In the genomic region with DNA sequence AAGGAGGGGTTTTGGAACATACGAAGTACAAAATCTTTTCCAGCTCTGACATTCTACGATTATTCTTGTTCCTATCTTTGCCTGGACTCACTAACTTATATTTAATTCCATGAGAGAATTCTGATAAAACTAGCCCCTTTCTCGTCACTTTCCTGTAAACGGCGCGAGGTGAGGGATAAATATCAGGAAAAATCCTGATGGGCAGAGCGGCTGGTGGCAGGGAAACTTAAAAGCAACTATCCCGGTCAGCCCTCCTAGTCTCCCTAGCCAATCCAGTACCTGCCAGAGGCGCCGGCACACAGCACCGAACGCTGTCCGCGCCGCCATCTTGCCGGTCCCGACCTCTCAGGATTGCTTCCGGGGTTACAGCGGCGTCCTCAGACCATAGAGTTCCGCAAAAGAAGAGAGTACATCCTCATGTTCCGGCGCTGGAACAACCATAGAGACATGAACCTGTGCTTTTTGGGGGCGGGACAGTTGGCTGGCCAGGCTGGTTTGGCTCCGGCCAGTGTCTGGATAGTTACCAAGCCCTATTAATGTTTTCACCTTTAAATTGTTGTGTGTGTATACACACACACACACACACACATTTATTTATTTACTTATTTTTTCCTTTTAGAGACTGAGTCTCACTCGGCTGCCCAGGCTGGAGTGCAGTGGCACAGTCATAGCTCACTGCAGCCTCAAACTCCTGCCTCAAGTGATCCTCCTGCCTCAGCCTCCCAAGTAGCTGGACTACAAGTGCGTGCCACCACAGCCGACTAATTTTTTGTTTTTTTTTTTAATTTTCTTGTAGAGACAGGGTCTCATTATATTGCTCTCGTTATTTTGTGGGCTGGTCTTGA, we compare ENCODE assay signal across 1 cellular context.
TF ChIP-seq lines count a peak whose summit lies in the region.

A gene (minus strand): TSS at position 339 of the 845 bp plus-strand sequence. CDS start 12 bp downstream, at position 327.

TF ChIP-seq in HepG2, 621 proteins besides CTCF, POLR2A, EP300 and RAD21 (continued from another document and continues in another):
- TF ChIP-seq, protein P1, sequence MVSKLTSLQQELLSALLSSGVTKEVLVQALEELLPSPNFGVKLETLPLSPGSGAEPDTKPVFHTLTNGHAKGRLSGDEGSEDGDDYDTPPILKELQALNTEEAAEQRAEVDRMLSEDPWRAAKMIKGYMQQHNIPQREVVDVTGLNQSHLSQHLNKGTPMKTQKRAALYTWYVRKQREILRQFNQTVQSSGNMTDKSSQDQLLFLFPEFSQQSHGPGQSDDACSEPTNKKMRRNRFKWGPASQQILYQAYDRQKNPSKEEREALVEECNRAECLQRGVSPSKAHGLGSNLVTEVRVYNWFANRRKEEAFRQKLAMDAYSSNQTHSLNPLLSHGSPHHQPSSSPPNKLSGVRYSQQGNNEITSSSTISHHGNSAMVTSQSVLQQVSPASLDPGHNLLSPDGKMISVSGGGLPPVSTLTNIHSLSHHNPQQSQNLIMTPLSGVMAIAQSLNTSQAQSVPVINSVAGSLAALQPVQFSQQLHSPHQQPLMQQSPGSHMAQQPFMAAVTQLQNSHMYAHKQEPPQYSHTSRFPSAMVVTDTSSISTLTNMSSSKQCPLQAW (CRISPR knock-in tag; IDR thresholded peaks at IDR 0.05): peak; percentile 88
- TF ChIP-seq, protein P2, sequence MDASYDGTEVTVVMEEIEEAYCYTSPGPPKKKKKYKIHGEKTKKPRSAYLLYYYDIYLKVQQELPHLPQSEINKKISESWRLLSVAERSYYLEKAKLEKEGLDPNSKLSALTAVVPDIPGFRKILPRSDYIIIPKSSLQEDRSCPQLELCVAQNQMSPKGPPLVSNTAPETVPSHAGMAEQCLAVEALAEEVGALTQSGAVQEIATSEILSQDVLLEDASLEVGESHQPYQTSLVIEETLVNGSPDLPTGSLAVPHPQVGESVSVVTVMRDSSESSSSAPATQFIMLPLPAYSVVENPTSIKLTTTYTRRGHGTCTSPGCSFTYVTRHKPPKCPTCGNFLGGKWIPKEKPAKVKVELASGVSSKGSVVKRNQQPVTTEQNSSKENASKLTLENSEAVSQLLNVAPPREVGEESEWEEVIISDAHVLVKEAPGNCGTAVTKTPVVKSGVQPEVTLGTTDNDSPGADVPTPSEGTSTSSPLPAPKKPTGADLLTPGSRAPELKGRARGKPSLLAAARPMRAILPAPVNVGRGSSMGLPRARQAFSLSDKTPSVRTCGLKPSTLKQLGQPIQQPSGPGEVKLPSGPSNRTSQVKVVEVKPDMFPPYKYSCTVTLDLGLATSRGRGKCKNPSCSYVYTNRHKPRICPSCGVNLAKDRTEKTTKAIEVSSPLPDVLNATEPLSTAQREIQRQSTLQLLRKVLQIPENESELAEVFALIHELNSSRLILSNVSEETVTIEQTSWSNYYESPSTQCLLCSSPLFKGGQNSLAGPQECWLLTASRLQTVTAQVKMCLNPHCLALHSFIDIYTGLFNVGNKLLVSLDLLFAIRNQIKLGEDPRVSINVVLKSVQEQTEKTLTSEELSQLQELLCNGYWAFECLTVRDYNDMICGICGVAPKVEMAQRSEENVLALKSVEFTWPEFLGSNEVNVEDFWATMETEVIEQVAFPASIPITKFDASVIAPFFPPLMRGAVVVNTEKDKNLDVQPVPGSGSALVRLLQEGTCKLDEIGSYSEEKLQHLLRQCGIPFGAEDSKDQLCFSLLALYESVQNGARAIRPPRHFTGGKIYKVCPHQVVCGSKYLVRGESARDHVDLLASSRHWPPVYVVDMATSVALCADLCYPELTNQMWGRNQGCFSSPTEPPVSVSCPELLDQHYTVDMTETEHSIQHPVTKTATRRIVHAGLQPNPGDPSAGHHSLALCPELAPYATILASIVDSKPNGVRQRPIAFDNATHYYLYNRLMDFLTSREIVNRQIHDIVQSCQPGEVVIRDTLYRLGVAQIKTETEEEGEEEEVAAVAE (CRISPR knock-in tag; IDR thresholded peaks at IDR 0.05; ENCODE audit: borderline replicate concordance): peak; percentile 35; the same call in 1 of the 2 replicates
- TF ChIP-seq SOX13 (IDR thresholded peaks at IDR 0.05) (no peak), SOX13 (CRISPR knock-in tag; conservative IDR thresholded peaks at IDR 0.05 in 1 of 2, IDR thresholded peaks at IDR 0.05 in 1 of 2) (peak in 1 of 2 experiments; percentile 54; a peak in 1 of 4 replicates), SOX6 (IDR thresholded peaks at IDR 0.05) (no peak), SOX6 (CRISPR knock-in tag; IDR thresholded peaks at IDR 0.05) (peak; percentile 45; the same call in 1 of the 2 replicates), ZNF577 (CRISPR knock-in tag; IDR thresholded peaks at IDR 0.05; ENCODE audit: borderline replicate concordance, low read depth) (no peak), ZNF552 (CRISPR knock-in tag; IDR thresholded peaks at IDR 0.05; ENCODE audit: borderline replicate concordance) (peak; percentile 24; the same call in 1 of the 2 replicates), ZNF33B (CRISPR knock-in tag; IDR thresholded peaks at IDR 0.05) (0 out of 2 replicates have a peak, but pooled peaks have one; percentile 4), ZNF343 (CRISPR knock-in tag; IDR thresholded peaks at IDR 0.05) (no peak), ZNF589 (CRISPR knock-in tag; conservative IDR thresholded peaks at IDR 0.05) (0 out of 2 replicates have a peak, but pooled peaks have one; percentile 23), RFXANK (CRISPR knock-in tag; IDR thresholded peaks at IDR 0.05) (peak; percentile 81; the same call in 1 of the 2 replicates), ZNF124 (CRISPR knock-in tag; IDR thresholded peaks at IDR 0.05) (peak; percentile 90; the same call in 1 of the 2 replicates), TCF7L2 (IDR thresholded peaks at IDR 0.05; ENCODE audit: low read depth, low read length) (no peak), ZNF607 (CRISPR knock-in tag; IDR thresholded peaks at IDR 0.05; ENCODE audit: borderline replicate concordance) (peak; percentile 90; the same call in 1 of the 2 replicates), MTF2 (CRISPR knock-in tag; IDR thresholded peaks at IDR 0.05; ENCODE audit: borderline replicate concordance) (peak; percentile 39; the same call in 1 of the 2 replicates), TAF15 (IDR thresholded peaks at IDR 0.05; ENCODE audit: low read depth, low read length, poor library complexity, severe bottlenecking) (no peak), ZFP82 (CRISPR knock-in tag; IDR thresholded peaks at IDR 0.05; ENCODE audit: borderline replicate concordance) (no peak), SP4 (CRISPR knock-in tag; IDR thresholded peaks at IDR 0.05) (0 out of 2 replicates have a peak, but pooled peaks have one; percentile 50), ZNF441 (CRISPR knock-in tag; IDR thresholded peaks at IDR 0.05; ENCODE audit: borderline replicate concordance) (0 out of 2 replicates have a peak, but pooled peaks have one; percentile 18), REPIN1 (CRISPR knock-in tag; IDR thresholded peaks at IDR 0.05; ENCODE audit: borderline replicate concordance, low read depth) (peak; percentile 80; the same call in 1 of the 2 replicates), KDM2A (CRISPR knock-in tag; IDR thresholded peaks at IDR 0.05; ENCODE audit: borderline replicate concordance, low read depth) (peak; percentile 96), IRF2 (CRISPR knock-in tag; IDR thresholded peaks at IDR 0.05) (peak; percentile 96), WIZ (CRISPR knock-in tag; IDR thresholded peaks at IDR 0.05) (peak; percentile 89; the same call in 1 of the 2 replicates), ZSCAN30 (CRISPR knock-in tag; IDR thresholded peaks at IDR 0.05) (peak; percentile 85; the same call in 1 of the 2 replicates), ZSCAN25 (CRISPR knock-in tag; IDR thresholded peaks at IDR 0.05) (no peak), PAF1 (CRISPR knock-in tag; IDR thresholded peaks at IDR 0.05) (no peak), JUND (CRISPR knock-in tag; IDR thresholded peaks at IDR 0.05) (no peak), MXI1 (IDR thresholded peaks at IDR 0.05; ENCODE audit: borderline replicate concordance, low read depth, low read length) (peak; percentile 91; the same call in 2 of the 3 replicates), ZNF629 (CRISPR knock-in tag; conservative IDR thresholded peaks at IDR 0.05) (no peak), ZNF337 (CRISPR knock-in tag; IDR thresholded peaks at IDR 0.05; ENCODE audit: borderline replicate concordance, low read depth) (no peak), ZNF460 (CRISPR knock-in tag; IDR thresholded peaks at IDR 0.05; ENCODE audit: borderline replicate concordance) (peak; percentile 57; the same call in 1 of the 2 replicates), ZKSCAN1 (IDR thresholded peaks at IDR 0.05; ENCODE audit: low read length) (no peak), ZFP41 (CRISPR knock-in tag; IDR thresholded peaks at IDR 0.05; ENCODE audit: borderline replicate concordance) (no peak), HOXA7 (CRISPR knock-in tag; IDR thresholded peaks at IDR 0.05) (no peak), ZC3H13 (CRISPR knock-in tag; IDR thresholded peaks at IDR 0.05) (no peak), MBD4 (IDR thresholded peaks at IDR 0.05; ENCODE audit: borderline replicate concordance, low read length) (no peak), FLYWCH1 (CRISPR knock-in tag; IDR thresholded peaks at IDR 0.05) (no peak), ZNF790 (CRISPR knock-in tag; IDR thresholded peaks at IDR 0.05; ENCODE audit: borderline replicate concordance) (peak; percentile 55; the same call in 1 of the 2 replicates), HIVEP1 (CRISPR knock-in tag; IDR thresholded peaks at IDR 0.05) (peak; percentile 68; the same call in 1 of the 2 replicates), EEA1 (CRISPR knock-in tag; IDR thresholded peaks at IDR 0.05; ENCODE audit: borderline replicate concordance) (no peak), FIP1L1 (IDR thresholded peaks at IDR 0.05; ENCODE audit: borderline replicate concordance, insufficient read depth, low read depth, low read length) (no peak), ZNF530 (CRISPR knock-in tag; IDR thresholded peaks at IDR 0.05; ENCODE audit: low read depth) (no peak), NFATC3 (CRISPR knock-in tag; IDR thresholded peaks at IDR 0.05) (no peak), TBL1XR1 (IDR thresholded peaks at IDR 0.05; ENCODE audit: borderline replicate concordance, low read length, partially characterized antibody) (peak; percentile 69), ZNF446 (CRISPR knock-in tag; IDR thresholded peaks at IDR 0.05) (no peak), RXRB (CRISPR knock-in tag; IDR thresholded peaks at IDR 0.05; ENCODE audit: borderline replicate concordance) (peak; percentile 90), TEAD2 (CRISPR knock-in tag; IDR thresholded peaks at IDR 0.05) (no peak), ZBTB3 (CRISPR knock-in tag; IDR thresholded peaks at IDR 0.05; ENCODE audit: borderline replicate concordance, low read depth) (no peak; the same call in 1 of the 2 replicates)
- TF ChIP-seq, protein P3, sequence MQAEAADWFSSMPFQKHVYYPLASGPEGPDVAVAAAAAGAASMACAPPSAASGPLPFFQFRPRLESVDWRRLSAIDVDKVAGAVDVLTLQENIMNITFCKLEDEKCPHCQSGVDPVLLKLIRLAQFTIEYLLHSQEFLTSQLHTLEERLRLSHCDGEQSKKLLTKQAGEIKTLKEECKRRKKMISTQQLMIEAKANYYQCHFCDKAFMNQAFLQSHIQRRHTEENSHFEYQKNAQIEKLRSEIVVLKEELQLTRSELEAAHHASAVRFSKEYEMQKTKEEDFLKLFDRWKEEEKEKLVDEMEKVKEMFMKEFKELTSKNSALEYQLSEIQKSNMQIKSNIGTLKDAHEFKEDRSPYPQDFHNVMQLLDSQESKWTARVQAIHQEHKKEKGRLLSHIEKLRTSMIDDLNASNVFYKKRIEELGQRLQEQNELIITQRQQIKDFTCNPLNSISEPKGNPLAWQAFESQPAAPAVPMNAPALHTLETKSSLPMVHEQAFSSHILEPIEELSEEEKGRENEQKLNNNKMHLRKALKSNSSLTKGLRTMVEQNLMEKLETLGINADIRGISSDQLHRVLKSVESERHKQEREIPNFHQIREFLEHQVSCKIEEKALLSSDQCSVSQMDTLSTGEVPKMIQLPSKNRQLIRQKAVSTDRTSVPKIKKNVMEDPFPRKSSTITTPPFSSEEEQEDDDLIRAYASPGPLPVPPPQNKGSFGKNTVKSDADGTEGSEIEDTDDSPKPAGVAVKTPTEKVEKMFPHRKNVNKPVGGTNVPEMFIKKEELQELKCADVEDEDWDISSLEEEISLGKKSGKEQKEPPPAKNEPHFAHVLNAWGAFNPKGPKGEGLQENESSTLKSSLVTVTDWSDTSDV (CRISPR knock-in tag; IDR thresholded peaks at IDR 0.05): no peak
- TF ChIP-seq, protein P4, sequence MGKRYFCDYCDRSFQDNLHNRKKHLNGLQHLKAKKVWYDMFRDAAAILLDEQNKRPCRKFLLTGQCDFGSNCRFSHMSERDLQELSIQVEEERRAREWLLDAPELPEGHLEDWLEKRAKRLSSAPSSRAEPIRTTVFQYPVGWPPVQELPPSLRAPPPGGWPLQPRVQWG (CRISPR knock-in tag; IDR thresholded peaks at IDR 0.05; ENCODE audit: borderline replicate concordance, low read depth): no peak
- TF ChIP-seq, protein P5, sequence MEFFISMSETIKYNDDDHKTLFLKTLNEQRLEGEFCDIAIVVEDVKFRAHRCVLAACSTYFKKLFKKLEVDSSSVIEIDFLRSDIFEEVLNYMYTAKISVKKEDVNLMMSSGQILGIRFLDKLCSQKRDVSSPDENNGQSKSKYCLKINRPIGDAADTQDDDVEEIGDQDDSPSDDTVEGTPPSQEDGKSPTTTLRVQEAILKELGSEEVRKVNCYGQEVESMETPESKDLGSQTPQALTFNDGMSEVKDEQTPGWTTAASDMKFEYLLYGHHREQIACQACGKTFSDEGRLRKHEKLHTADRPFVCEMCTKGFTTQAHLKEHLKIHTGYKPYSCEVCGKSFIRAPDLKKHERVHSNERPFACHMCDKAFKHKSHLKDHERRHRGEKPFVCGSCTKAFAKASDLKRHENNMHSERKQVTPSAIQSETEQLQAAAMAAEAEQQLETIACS (CRISPR knock-in tag; IDR thresholded peaks at IDR 0.05): no peak
- TF ChIP-seq, protein P6, sequence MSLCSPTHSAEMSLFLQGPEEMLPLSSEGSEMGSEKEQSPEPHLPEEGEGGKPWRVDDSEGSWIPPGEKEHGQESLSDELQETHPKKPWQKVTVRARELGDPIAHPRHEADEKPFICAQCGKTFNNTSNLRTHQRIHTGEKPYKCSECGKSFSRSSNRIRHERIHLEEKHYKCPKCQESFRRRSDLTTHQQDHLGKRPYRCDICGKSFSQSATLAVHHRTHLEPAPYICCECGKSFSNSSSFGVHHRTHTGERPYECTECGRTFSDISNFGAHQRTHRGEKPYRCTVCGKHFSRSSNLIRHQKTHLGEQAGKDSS (CRISPR knock-in tag; IDR thresholded peaks at IDR 0.05; ENCODE audit: borderline replicate concordance, low read depth): peak; percentile 69; the same call in 1 of the 2 replicates
- TF ChIP-seq, protein P7, sequence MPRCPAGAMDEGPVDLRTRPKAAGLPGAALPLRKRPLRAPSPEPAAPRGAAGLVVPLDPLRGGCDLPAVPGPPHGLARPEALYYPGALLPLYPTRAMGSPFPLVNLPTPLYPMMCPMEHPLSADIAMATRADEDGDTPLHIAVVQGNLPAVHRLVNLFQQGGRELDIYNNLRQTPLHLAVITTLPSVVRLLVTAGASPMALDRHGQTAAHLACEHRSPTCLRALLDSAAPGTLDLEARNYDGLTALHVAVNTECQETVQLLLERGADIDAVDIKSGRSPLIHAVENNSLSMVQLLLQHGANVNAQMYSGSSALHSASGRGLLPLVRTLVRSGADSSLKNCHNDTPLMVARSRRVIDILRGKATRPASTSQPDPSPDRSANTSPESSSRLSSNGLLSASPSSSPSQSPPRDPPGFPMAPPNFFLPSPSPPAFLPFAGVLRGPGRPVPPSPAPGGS (CRISPR knock-in tag; IDR thresholded peaks at IDR 0.05): no peak
- TF ChIP-seq, protein P8, sequence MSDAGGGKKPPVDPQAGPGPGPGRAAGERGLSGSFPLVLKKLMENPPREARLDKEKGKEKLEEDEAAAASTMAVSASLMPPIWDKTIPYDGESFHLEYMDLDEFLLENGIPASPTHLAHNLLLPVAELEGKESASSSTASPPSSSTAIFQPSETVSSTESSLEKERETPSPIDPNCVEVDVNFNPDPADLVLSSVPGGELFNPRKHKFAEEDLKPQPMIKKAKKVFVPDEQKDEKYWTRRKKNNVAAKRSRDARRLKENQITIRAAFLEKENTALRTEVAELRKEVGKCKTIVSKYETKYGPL (CRISPR knock-in tag; IDR thresholded peaks at IDR 0.05): peak; percentile 64; the same call in 1 of the 2 replicates
